In the genomic region with DNA sequence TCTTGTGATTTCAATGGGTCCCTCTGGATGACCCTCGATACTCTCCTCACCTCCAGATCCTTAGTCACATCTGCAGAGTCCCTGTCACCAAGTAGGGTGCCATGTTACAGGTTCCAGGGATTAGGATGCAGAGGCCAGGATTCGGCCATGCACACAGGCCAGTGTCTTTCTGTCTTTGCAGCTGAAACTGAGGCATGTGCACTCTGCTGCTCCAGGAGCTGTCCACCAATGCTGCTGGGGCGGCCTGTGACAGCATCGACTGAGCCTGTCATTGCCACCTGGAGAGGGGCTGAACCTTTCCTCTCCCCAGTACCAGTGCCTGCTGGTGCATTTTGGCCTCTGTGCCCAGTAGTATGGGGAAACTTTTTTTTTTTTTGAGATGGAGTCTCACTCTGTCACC, we compare ENCODE assay signal across 29 cellular contexts. TPM values are rescaled to one million over a fixed set of nuclear protein-coding genes. Genes with fewer than 3 reads are reported as not detected.
"Had no signal": no experiment of that assay in that cellular context is flagged by ENCODE, and none has a peak within 500 bp of the region (broad histone marks: within the 10 kb centered on the region; RNA-seq: fewer than 3 reads in every experiment).

No MANE protein-coding gene starts in this region.

- H3K9me3 Mint-ChIP-seq: activated naive CD4-positive, alpha-beta T cell treated with anti-CD3 and anti-CD28 coated beads, Interleukin-2, amount 50 U/mL, for 72 hours; activated naive CD8-positive, alpha-beta T cell treated with anti-CD3 and anti-CD28 coated beads, Interleukin-2, amount 50 U/mL, for 24 hours; activated T-cell treated with anti-CD3 and anti-CD28 coated beads, Interleukin-2, amount 50 U/mL, for 4 hours; activated T-helper 17 cell treated with anti-CD3 and anti-CD28 coated beads, Interleukin-2, amount 50 U/mL, for 72 hours; T-helper 1 cell treated with Interleukin-12 subunit alpha and Interleukin-12 subunit beta and Interleukin-4 antibody, amounts not matched to agents 30 μg/mL and 1 μg/mL, for 36 hours had no signal

- H3K27ac ChIP-seq: ascending aorta, body of pancreas, Peyer's patch had no signal

- H3K27me3 ChIP-seq: ascending aorta, body of pancreas, Peyer's patch had no signal

- H3K27me3 Mint-ChIP-seq: activated CD8-positive, alpha-beta memory T cell treated with anti-CD3 and anti-CD28 coated beads, Interleukin-2, amount 10 ng/mL, durations not matched to agents 7 days and 5 days; activated naive CD8-positive, alpha-beta T cell treated with anti-CD3 and anti-CD28 coated beads, Interleukin-2, amount 50 U/mL, for 24 hours; activated T-helper 17 cell treated with anti-CD3 and anti-CD28 coated beads, Interleukin-2, amount 50 U/mL, for 72 hours had no signal

- H3K36me3 Mint-ChIP-seq: activated CD8-positive, alpha-beta memory T cell treated with anti-CD3 and anti-CD28 coated beads, Interleukin-2, amount 10 ng/mL, durations not matched to agents 7 days and 5 days; activated naive CD4-positive, alpha-beta T cell treated with anti-CD3 and anti-CD28 coated beads, Interleukin-2, amount 50 U/mL, for 72 hours had no signal

- H3K9me3 ChIP-seq: ascending aorta, body of pancreas, Peyer's patch had no signal

- ATAC-seq: activated CD4-positive, CD25-positive, alpha-beta regulatory T cell treated with anti-CD3 and anti-CD28 coated beads, Interleukin-2, amount 50 U/mL, for 24 hours; activated CD8-positive, alpha-beta memory T cell treated with anti-CD3 and anti-CD28 coated beads, Interleukin-2, amount 10 ng/mL, durations not matched to agents 7 days and 5 days; activated CD8-positive, alpha-beta T cell treated with anti-CD3 and anti-CD28 coated beads, Interleukin-2, amount 10 ng/mL, durations not matched to agents 7 days and 5 days; activated naive CD4-positive, alpha-beta T cell treated with anti-CD3 and anti-CD28 coated beads, Interleukin-2, amount 50 U/mL, for 72 hours; activated naive CD8-positive, alpha-beta T cell treated with anti-CD3 and anti-CD28 coated beads, Interleukin-2, amount 50 U/mL, for 24 hours; activated T-cell treated with anti-CD3 and anti-CD28 coated beads, Interleukin-2, amount 50 U/mL, for 4 hours; activated T-helper 17 cell treated with anti-CD3 and anti-CD28 coated beads, Interleukin-2, amount 50 U/mL, for 72 hours; body of pancreas had no signal

- H3K4me3 ChIP-seq: ascending aorta, body of pancreas, Peyer's patch had no signal

- H3K4me3 Mint-ChIP-seq: activated CD8-positive, alpha-beta memory T cell treated with anti-CD3 and anti-CD28 coated beads, Interleukin-2, amount 10 ng/mL, durations not matched to agents 7 days and 5 days; activated CD8-positive, alpha-beta T cell treated with anti-CD3 and anti-CD28 coated beads, Interleukin-2, amount 10 ng/mL, durations not matched to agents 7 days and 5 days; activated naive CD8-positive, alpha-beta T cell treated with anti-CD3 and anti-CD28 coated beads, Interleukin-2, amount 50 U/mL, for 24 hours; activated T-cell treated with anti-CD3 and anti-CD28 coated beads, Interleukin-2, amount 50 U/mL, for 4 hours; activated T-helper 17 cell treated with anti-CD3 and anti-CD28 coated beads, Interleukin-2, amount 50 U/mL, for 72 hours; T-helper 1 cell treated with Interleukin-12 subunit alpha and Interleukin-12 subunit beta and Interleukin-4 antibody, amounts not matched to agents 30 μg/mL and 1 μg/mL, for 36 hours had no signal

- H3K27ac Mint-ChIP-seq: activated CD8-positive, alpha-beta memory T cell treated with anti-CD3 and anti-CD28 coated beads, Interleukin-2, amount 10 ng/mL, durations not matched to agents 7 days and 5 days; activated CD8-positive, alpha-beta T cell treated with anti-CD3 and anti-CD28 coated beads, Interleukin-2, amount 10 ng/mL, durations not matched to agents 7 days and 5 days; activated naive CD8-positive, alpha-beta T cell treated with anti-CD3 and anti-CD28 coated beads, Interleukin-2, amount 50 U/mL, for 24 hours; activated T-helper 17 cell treated with anti-CD3 and anti-CD28 coated beads, Interleukin-2, amount 50 U/mL, for 72 hours; T-helper 1 cell treated with Interleukin-12 subunit alpha and Interleukin-12 subunit beta and Interleukin-4 antibody, amounts not matched to agents 30 μg/mL and 1 μg/mL, for 36 hours had no signal

- H3K36me3 ChIP-seq: ascending aorta, Peyer's patch had no signal

- DNase-seq: activated CD4-positive, alpha-beta T cell treated with anti-CD3 and anti-CD28 coated beads for 48 hours; activated CD4-positive, alpha-beta T cell treated with anti-CD3 and anti-CD28 coated beads, Interleukin-2, amount 50 U/mL, for 4 hours; activated CD8-positive, alpha-beta memory T cell treated with anti-CD3 and anti-CD28 coated beads, Interleukin-2, amount 10 ng/mL, durations not matched to agents 7 days and 5 days; activated CD8-positive, alpha-beta T cell treated with anti-CD3 and anti-CD28 coated beads, Interleukin-2, amount 10 ng/mL, durations not matched to agents 7 days and 5 days; activated naive CD8-positive, alpha-beta T cell treated with anti-CD3 and anti-CD28 coated beads, Interleukin-2, amount 50 U/mL, for 24 hours; activated T-cell treated with anti-CD3 and anti-CD28 coated beads, Interleukin-2, amount 50 U/mL, for 4 hours; amniotic stem cell; body of pancreas; central memory CD4-positive, alpha-beta T cell; KBM-7; NCI-H1092; NCI-H1417; NCI-H2029; NCI-H2107; NCI-H345; NCI-H510A treated with DMSO at 0.1 percent for 48 hours; NCI-H69; NK-92 treated with Interleukin-12 subunit alpha and Interleukin-12 subunit beta, amount 100 ng/mL, for 24 hours; SHP77 treated with DMSO at 0.1 percent for 48 hours had no signal

RNA-seq across cellular contexts. Expression of a gene that starts 57.2 kb away (rescaled TPM):
- total RNA-seq: activated CD8-positive, alpha-beta memory T cell treated with anti-CD3 and anti-CD28 coated beads, Interleukin-2, amount 10 ng/mL, durations not matched to agents 7 days and 5 days; activated CD8-positive, alpha-beta T cell treated with anti-CD3 and anti-CD28 coated beads, Interleukin-2, amount 10 ng/mL, durations not matched to agents 7 days and 5 days; activated naive CD4-positive, alpha-beta T cell treated with anti-CD3 and anti-CD28 coated beads, Interleukin-2, amount 50 U/mL, for 72 hours; activated T-cell treated with anti-CD3 and anti-CD28 coated beads, Interleukin-2, amount 50 U/mL, for 4 hours; activated T-helper 17 cell treated with anti-CD3 and anti-CD28 coated beads, Interleukin-2, amount 50 U/mL, for 72 hours; ascending aorta; body of pancreas; bronchial epithelial cell; LHCN-M2; M059J; Peyer's patch; SK-MEL-5 had no signal
